8 cellular contexts compared by ENCODE assay signal in the genomic region with DNA sequence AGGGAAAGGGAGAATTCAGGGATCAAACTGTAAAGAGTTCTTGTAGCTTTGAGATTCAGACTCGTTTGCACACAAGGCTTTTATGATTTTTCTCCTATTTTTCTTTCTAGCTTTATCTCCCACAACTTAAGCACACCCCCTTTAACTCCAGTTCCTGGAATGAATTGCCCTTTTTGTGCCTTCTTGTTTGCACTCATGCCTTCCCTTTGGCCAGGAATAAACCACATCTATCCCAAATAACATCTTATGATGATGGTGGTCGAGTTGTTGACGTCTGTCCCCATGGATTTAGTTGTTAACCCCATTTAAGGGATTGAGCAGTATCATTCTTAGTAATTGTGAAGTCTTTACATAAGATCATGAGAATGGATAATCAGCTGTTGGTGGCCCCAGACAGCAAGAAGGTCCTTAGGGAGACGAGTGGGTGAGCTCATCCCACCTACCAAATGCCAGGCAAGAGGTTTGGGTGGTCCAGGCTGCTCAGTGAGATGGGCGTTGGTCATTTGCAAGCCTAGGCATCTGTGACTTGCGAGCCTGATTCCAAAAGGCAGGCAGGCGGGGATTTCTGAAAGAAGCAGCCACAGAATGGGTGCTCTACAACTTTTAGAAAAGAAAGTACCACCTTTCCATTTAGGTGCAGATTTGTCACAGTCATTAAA. TPM values are rescaled to one million over a fixed set of nuclear protein-coding genes. Genes with fewer than 3 reads are reported as not detected.
A peak's percentile ranks its signal among the peaks of the same experiment; 100 is the strongest.
DNase-seq lines count a peak whose midpoint lies in the region; ATAC-seq and TF ChIP-seq lines count a peak whose summit lies in the region.

No MANE protein-coding gene starts in this region.

- peaks cover 34% of the 10 kb centered on the region for H3K4me1 ChIP-seq in DOHH2 (ENCODE audit: control insufficient read depth, low read length)
- H3K4me1 ChIP-seq in OCI-LY7 (ENCODE audit: insufficient read depth, low read length, poor library complexity, severe bottlenecking) = peaks cover 26% of the 10 kb centered on the region

- H3K27me3 ChIP-seq in DOHH2 (ENCODE audit: control insufficient read depth, low read length) = no peaks in the 10 kb centered on the region

- H3K4me2 ChIP-seq in DOHH2 (ENCODE audit: low read length) = peak overlapping the region; percentile 97
- peak overlapping the region; percentile 92 for H3K4me2 ChIP-seq in OCI-LY7 (ENCODE audit: low read length)

- CTCF ChIA-PET in OCI-LY7 (lab: Charles Lee; ENCODE audit: unreplicated experiment) = no interaction called here

- no peak overlapping the region for H3K27ac ChIP-seq in DOHH2 (ENCODE audit: low read depth, low read length)
- no peak overlapping the region for H3K27ac ChIP-seq in OCI-LY7 (ENCODE audit: low read depth, low read length, poor library complexity, severe bottlenecking)

- H3K27me3 Mint-ChIP-seq in progenitor cell of endocrine pancreas = no peaks in the 10 kb centered on the region

- H3K4me3 ChIP-seq in DOHH2 (ENCODE audit: low read length) = peak overlapping the region; percentile 99
- H3K4me3 ChIP-seq in OCI-LY7 (ENCODE audit: low read depth, low read length, poor library complexity, severe bottlenecking) = peak overlapping the region; percentile 91
- H3K4me3 ChIP-seq in epithelial cell of esophagus (ENCODE audit: low read length) = peak overlapping the region; percentile 84

- H2AFZ ChIP-seq in OCI-LY7 (ENCODE audit: low read length) = no peak overlapping the region

- peak overlapping the region; percentile 68 for H3K4me3 Mint-ChIP-seq in progenitor cell of endocrine pancreas (ENCODE audit: low read depth)

- POLR2A ChIA-PET in OCI-LY7 (lab: Charles Lee) = interaction anchor here (0.5 to 2.0 kb wide), 11 partner anchors 10 to 437 kb away, joined by 3 to 7 read pairs (median 4); no protein-coding TSS in a partner anchor

- H3F3A ChIP-seq in DOHH2 (ENCODE audit: control insufficient read depth, insufficient read depth) = peaks cover 6% of the 10 kb centered on the region; the same call in 1 of the 2 replicates

- TF ChIP-seq CTCF in DOHH2 (IDR thresholded peaks at IDR 0.05; ENCODE audit: low read depth, low read length, poor library complexity, severe bottlenecking) = no peak
- TF ChIP-seq CTCF in OCI-LY7 (conservative IDR thresholded peaks at IDR 0.05; ENCODE audit: low read length) = no peak
- no peak for TF ChIP-seq CTCF in epithelial cell of esophagus (IDR thresholded peaks at IDR 0.05; ENCODE audit: insufficient read depth, low read depth, low read length, missing control alignments)
- no peak for TF ChIP-seq CTCF in progenitor cell of endocrine pancreas (IDR thresholded peaks at IDR 0.05; ENCODE audit: unreplicated experiment)

- BruUV-seq in OCI-LY7 (replicated peaks; lab: Mats Ljungman, UMichigan) = TSS peak; percentile 42

- H3K79me2 ChIP-seq in DOHH2 (ENCODE audit: control insufficient read depth, low read length) (peaks cover 71% of the 10 kb centered on the region), OCI-LY7 (ENCODE audit: insufficient read depth, low read depth, low read length) (peaks cover 67% of the 10 kb centered on the region)

- peaks cover 33% of the 10 kb centered on the region for H3K4me1 Mint-ChIP-seq in progenitor cell of endocrine pancreas (ENCODE audit: low read depth)

- intact Hi-C loops in OCI-LY7 (cut with micrococcal nuclease; ENCODE audit: unreplicated experiment) = loop anchor here (5.0 to 10.0 kb wide), 4 partner anchors 145 to 1370 kb away; partner anchors contain the start of gene ECI2

- H3K36me3 ChIP-seq in DOHH2 (ENCODE audit: control insufficient read depth, low read length) (peaks cover 60% of the 10 kb centered on the region), OCI-LY7 (ENCODE audit: insufficient read depth, low read length) (peaks cover 47% of the 10 kb centered on the region)

- peak; percentile 7 for DNase-seq in OCI-LY7 (ENCODE audit: low spot score)
- no peak for DNase-seq in epithelial cell of esophagus (ENCODE audit: low read depth)
- DNase-seq in progenitor cell of endocrine pancreas (ENCODE audit: low spot score, unreplicated experiment) = no peak
- DNase-seq in COLO668 (lab: John Stamatoyannopoulos, UW; ENCODE audit: unreplicated experiment) = no peak
- DNase-seq in NCI-H1436 treated with DMSO at 0.1 percent for 48 hours (lab: John Stamatoyannopoulos, UW) = no peak
- DNase-seq in HuH-7.5 (ENCODE audit: low spot score) = no peak

- ATAC-seq in GM18907 (IDR thresholded peaks at IDR 0.05; ENCODE audit: unreplicated experiment) = no peak

- H3K9me3 ChIP-seq in DOHH2 (ENCODE audit: control insufficient read depth, insufficient read depth, low read length) (peaks cover 7% of the 10 kb centered on the region; the same call in 1 of the 2 replicates), OCI-LY7 (ENCODE audit: low read length) (no peaks in the 10 kb centered on the region)

- H3K27ac Mint-ChIP-seq in progenitor cell of endocrine pancreas = no peak overlapping the region

- no peaks in the 10 kb centered on the region for H3K9me2 ChIP-seq in DOHH2 (replicated peaks; ENCODE audit: control insufficient read depth, low read length)
- H3K9me2 ChIP-seq in OCI-LY7 (ENCODE audit: insufficient read depth, low read length) = no peaks in the 10 kb centered on the region

- peaks cover 6% of the 10 kb centered on the region for H3K36me3 Mint-ChIP-seq in progenitor cell of endocrine pancreas (ENCODE audit: insufficient read depth)

- no peaks in the 10 kb centered on the region for H3K9me3 Mint-ChIP-seq in progenitor cell of endocrine pancreas (ENCODE audit: low read depth)

- H4K20me1 ChIP-seq in DOHH2 (ENCODE audit: control insufficient read depth, insufficient read depth, low read depth, low read length) (peaks cover 37% of the 10 kb centered on the region), OCI-LY7 (ENCODE audit: insufficient read depth, low read length) (peaks cover 41% of the 10 kb centered on the region)

RNA-seq across cellular contexts. Expression of gene WRNIP1, which starts 2.3 kb away (rescaled TPM):
- 38.1 and 54.2 TPM in 2 replicates for total RNA-seq in OCI-LY7 (2014; rRNA removed; shearing (Covaris generic))
- total RNA-seq in OCI-LY7 (2022) (40.0 and 43.8 TPM in 2 replicates), progenitor cell of endocrine pancreas (40.4 and 42.5 TPM in 2 replicates)

RNA-seq across cellular contexts. Expression of gene MYLK4, which starts 16.7 kb away (rescaled TPM):
- total RNA-seq in OCI-LY7 (2014; rRNA removed; shearing (Covaris generic)) = 0.13 and 0.16 TPM in 2 replicates
- total RNA-seq in OCI-LY7 (2022) = 0.24 and 0.36 TPM in 2 replicates
- total RNA-seq in progenitor cell of endocrine pancreas = 0.60 and 0.80 TPM in 2 replicates
